1 cellular context compared by ENCODE assay signal in genomic region chr22:22587577-22588188, GRCh38.
TF ChIP-seq lines count a peak whose summit lies in the region.

No MANE protein-coding gene starts in this region.

TF ChIP-seq in K562, 482 proteins besides CTCF, POLR2A, EP300 and RAD21 (continues in another document):
- TF ChIP-seq YBX1 (IDR thresholded peaks at IDR 0.05) (no peak), ATF2 (CRISPR knock-in tag; IDR thresholded peaks at IDR 0.05) (no peak), ZNF586 (CRISPR knock-in tag; conservative IDR thresholded peaks at IDR 0.05) (no peak), ZNF518B (CRISPR knock-in tag; IDR thresholded peaks at IDR 0.05) (no peak), FOSL1 (tag; conservative IDR thresholded peaks at IDR 0.05) (no peak), ZNF212 (CRISPR knock-in tag; IDR thresholded peaks at IDR 0.05) (no peak), ILF3 (IDR thresholded peaks at IDR 0.05; ENCODE audit: borderline replicate concordance) (no peak), HMG20A (CRISPR knock-in tag; conservative IDR thresholded peaks at IDR 0.05) (no peak), TEAD4 (IDR thresholded peaks at IDR 0.05; ENCODE audit: low read length) (no peak), TEAD4 (CRISPR knock-in tag; IDR thresholded peaks at IDR 0.05; ENCODE audit: borderline replicate concordance) (peak; percentile 87; the same call in 1 of the 2 replicates), ZNF407 (IDR thresholded peaks at IDR 0.05; ENCODE audit: low read depth) (no peak), ZNF668 (CRISPR knock-in tag; IDR thresholded peaks at IDR 0.05) (no peak), HES1 (IDR thresholded peaks at IDR 0.05; ENCODE audit: low read depth) (no peak), ZNF639 (CRISPR knock-in tag; conservative IDR thresholded peaks at IDR 0.05 in 1 of 2, IDR thresholded peaks at IDR 0.05 in 1 of 2) (peak in 1 of 2 experiments; percentile 75; a peak in 1 of 4 replicates), ZNF263 (CRISPR knock-in tag; IDR thresholded peaks at IDR 0.05; ENCODE audit: borderline replicate concordance) (0 out of 2 replicates have a peak, but pooled peaks have one; percentile 13), DACH1 (IDR thresholded peaks at IDR 0.05; ENCODE audit: partially characterized antibody) (no peak), USF1 (CRISPR knock-in tag; IDR thresholded peaks at IDR 0.05) (peak; percentile 51; the same call in 1 of the 2 replicates), ZBTB12 (CRISPR knock-in tag; IDR thresholded peaks at IDR 0.05) (no peak), E2F4 (CRISPR knock-in tag; IDR thresholded peaks at IDR 0.05; ENCODE audit: low read depth) (no peak), TCF7 (IDR thresholded peaks at IDR 0.05; ENCODE audit: borderline replicate concordance) (no peak), MTF1 (CRISPR knock-in tag; IDR thresholded peaks at IDR 0.05; ENCODE audit: borderline replicate concordance) (no peak), ZNF766 (CRISPR knock-in tag; conservative IDR thresholded peaks at IDR 0.05) (no peak), RCOR1 (IDR thresholded peaks at IDR 0.05; ENCODE audit: borderline replicate concordance in 1 of 2, low read depth in 2 of 2, low read length in 2 of 2) (no peak), TEAD1 (CRISPR knock-in tag; IDR thresholded peaks at IDR 0.05) (peak in 1 of 2 experiments; percentile 65; a peak in 1 of 4 replicates), STAG1 (CRISPR knock-in tag; IDR thresholded peaks at IDR 0.05; ENCODE audit: borderline replicate concordance) (no peak; the same call in 1 of the 2 replicates), ZNF511 (CRISPR knock-in tag; IDR thresholded peaks at IDR 0.05) (0 out of 2 replicates have a peak, but pooled peaks have one; percentile 58), FOXP1 (CRISPR knock-in tag; IDR thresholded peaks at IDR 0.05) (peak; percentile 70), IRF2 (CRISPR knock-in tag; IDR thresholded peaks at IDR 0.05) (no peak), FUS (optimal IDR thresholded peaks at IDR 0.05; ENCODE audit: low read depth, low read length) (no peak), PML (IDR thresholded peaks at IDR 0.05; ENCODE audit: low read length) (0 out of 2 replicates have a peak, but pooled peaks have one; percentile 5), XRCC5 (IDR thresholded peaks at IDR 0.05; ENCODE audit: low read depth, low read length) (0 out of 2 replicates have a peak, but pooled peaks have one; percentile 27), ZNF143 (CRISPR knock-in tag; IDR thresholded peaks at IDR 0.05) (peak; percentile 56; the same call in 1 of the 2 replicates), BRCA1 (IDR thresholded peaks at IDR 0.05) (no peak), BRCA1 (CRISPR knock-in tag; IDR thresholded peaks at IDR 0.05) (0 out of 2 replicates have a peak, but pooled peaks have one; percentile 79), PCBP1 (IDR thresholded peaks at IDR 0.05; ENCODE audit: low read depth, low read length, poor library complexity, severe bottlenecking) (no peak), ARID3B (CRISPR knock-in tag; IDR thresholded peaks at IDR 0.05; ENCODE audit: borderline replicate concordance) (no peak), ZBTB26 (CRISPR knock-in tag; IDR thresholded peaks at IDR 0.05) (no peak), PTRF (tag; IDR thresholded peaks at IDR 0.05) (no peak)
